ENCODE assay signal across 1 cellular context in genomic region chr2:70992945-70993688, GRCh38.
TF ChIP-seq lines count a peak whose summit lies in the region.

No MANE protein-coding gene starts in this region.

TF ChIP-seq in WTC11, 78 proteins besides CTCF, POLR2A, EP300 and RAD21 (continued from another document):
- TF ChIP-seq AFF4 (CRISPR knock-in tag; IDR thresholded peaks at IDR 0.05; ENCODE audit: borderline replicate concordance) (no peak), ATF6 (CRISPR knock-in tag; IDR thresholded peaks at IDR 0.05) (no peak), ZNF219 (CRISPR knock-in tag; IDR thresholded peaks at IDR 0.05; ENCODE audit: borderline replicate concordance) (no peak), TEAD4 (CRISPR knock-in tag; IDR thresholded peaks at IDR 0.05) (no peak), ZNF532 (CRISPR knock-in tag; IDR thresholded peaks at IDR 0.05; ENCODE audit: borderline replicate concordance) (no peak), ATF1 (CRISPR knock-in tag; IDR thresholded peaks at IDR 0.05) (no peak), SP1 (CRISPR knock-in tag; conservative IDR thresholded peaks at IDR 0.05) (no peak), E2F4 (CRISPR knock-in tag; IDR thresholded peaks at IDR 0.05; ENCODE audit: borderline replicate concordance, low read depth) (no peak), NFYB (CRISPR knock-in tag; conservative IDR thresholded peaks at IDR 0.05; ENCODE audit: low read depth) (no peak), TEAD1 (CRISPR knock-in tag; IDR thresholded peaks at IDR 0.05) (no peak)
